14 cellular contexts compared by ENCODE assay signal in the genomic region with DNA sequence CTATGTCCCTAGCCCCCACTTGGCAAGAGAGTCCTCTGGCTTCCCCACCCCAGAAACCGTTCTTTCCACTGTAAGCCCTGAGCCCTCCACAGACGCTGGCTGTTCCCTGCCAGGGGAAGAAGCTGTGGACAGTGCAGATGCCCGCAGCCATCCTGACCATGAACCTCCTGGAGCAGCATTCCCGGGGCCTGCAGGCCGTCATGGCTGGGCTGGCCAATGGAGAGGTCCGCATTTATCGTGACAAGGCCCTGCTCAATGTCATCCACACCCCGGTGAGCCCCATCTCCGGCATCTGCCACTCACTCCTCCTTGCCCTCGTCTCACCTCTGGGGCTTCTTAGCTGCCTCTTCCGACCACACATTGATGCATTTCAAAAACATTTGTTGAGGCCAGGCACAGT. TPM values are rescaled to one million over a fixed set of nuclear protein-coding genes. Genes with fewer than 3 reads are reported as not detected.
DNase-seq lines count a peak whose midpoint lies in the region; ATAC-seq and TF ChIP-seq lines count a peak whose summit lies in the region.
"Had no signal": no experiment of that assay in that cellular context is flagged by ENCODE, and none has a peak within 500 bp of the region (broad histone marks: within the 10 kb centered on the region; RNA-seq: fewer than 3 reads in every experiment).

No MANE protein-coding gene starts in this region.

- H3K27ac Mint-ChIP-seq in T-helper 17 cell, result peak overlapping the region; percentile 32
- H3K27ac Mint-ChIP-seq in stimulated activated effector memory CD8-positive, alpha-beta T cell treated with anti-CD3 and anti-CD28 coated beads, Interleukin-12 subunit alpha, Interleukin-12 subunit beta, amount 100 ng/mL, for 72 hours, result peak overlapping the region; percentile 43
- H3K27ac Mint-ChIP-seq: B cell had no signal

- intact Hi-C loops in heart right ventricle (cut with DNase I) (no loop called here), right cardiac atrium (cut with DNase I) (no loop called here)

- H3K4me1 Mint-ChIP-seq in T-helper 17 cell, result peaks cover 6% of the 10 kb centered on the region
- H3K4me1 Mint-ChIP-seq in stimulated activated effector memory CD8-positive, alpha-beta T cell treated with anti-CD3 and anti-CD28 coated beads, Interleukin-12 subunit alpha, Interleukin-12 subunit beta, amount 100 ng/mL, for 72 hours, result no peaks in the 10 kb centered on the region
- H3K4me1 Mint-ChIP-seq: B cell had no signal

- H3K4me1 ChIP-seq in heart right ventricle, result peaks cover 0 to 19% (median 0%) of the 10 kb centered on the region in 9 donors
- H3K4me1 ChIP-seq in right cardiac atrium (ENCODE audit: control insufficient read depth, insufficient read depth, low read length), result no peaks in the 10 kb centered on the region

- H3K9me3 Mint-ChIP-seq in stimulated activated effector memory CD8-positive, alpha-beta T cell treated with anti-CD3 and anti-CD28 coated beads, Interleukin-12 subunit alpha, Interleukin-12 subunit beta, amount 100 ng/mL, for 72 hours, result no peaks in the 10 kb centered on the region
- H3K9me3 Mint-ChIP-seq: CD4-positive, alpha-beta memory T cell had no signal

- peaks cover 6% of the 10 kb centered on the region for H3K36me3 Mint-ChIP-seq in T-helper 17 cell (ENCODE audit: low read depth)
- peaks cover 71% of the 10 kb centered on the region for H3K36me3 Mint-ChIP-seq in stimulated activated effector memory CD8-positive, alpha-beta T cell treated with anti-CD3 and anti-CD28 coated beads, Interleukin-12 subunit alpha, Interleukin-12 subunit beta, amount 100 ng/mL, for 72 hours

- H3K27me3 ChIP-seq in heart right ventricle, result no peaks in the 10 kb centered on the region
- H3K27me3 ChIP-seq in right cardiac atrium (ENCODE audit: control insufficient read depth, insufficient read depth), result no peaks in the 10 kb centered on the region
- H3K27me3 ChIP-seq in H7 (ENCODE audit: control insufficient read depth, insufficient read depth, low read length), result no peaks in the 10 kb centered on the region

- no peak for ATAC-seq in T-helper 17 cell
- peak; percentile 62 to 96 (median 90) for ATAC-seq in heart right ventricle
- ATAC-seq in right cardiac atrium, result peak; percentile 80 to 84
- ATAC-seq in stimulated activated effector memory CD8-positive, alpha-beta T cell treated with anti-CD3 and anti-CD28 coated beads, Interleukin-12 subunit alpha, Interleukin-12 subunit beta, amount 100 ng/mL, for 72 hours, result no peak
- ATAC-seq: GM12878, HCT116, HepG2 had no signal

- no peak for TF ChIP-seq CTCF in heart right ventricle (IDR thresholded peaks at IDR 0.05)

- H3K36me3 ChIP-seq in heart right ventricle (peaks cover 0 to 92% (median 18%) of the 10 kb centered on the region in 9 donors), H7 (replicated peaks; ENCODE audit: control insufficient read depth, insufficient read depth, low read length) (peaks cover 7% of the 10 kb centered on the region)

- H3K4me3 ChIP-seq in heart right ventricle, result no peak overlapping the region
- no peak overlapping the region for H3K4me3 ChIP-seq in right cardiac atrium (ENCODE audit: low read length)
- H3K4me3 ChIP-seq in H7 (ENCODE audit: insufficient read depth, low read depth, low read length), result no peak overlapping the region
- H3K4me3 ChIP-seq: GM12878 had no signal

- DNase-seq in T-helper 17 cell, result no peak
- peak; percentile 50 to 71 for DNase-seq in heart right ventricle
- peak; percentile 53 to 82 (median 81) for DNase-seq in right cardiac atrium
- DNase-seq in stimulated activated effector memory CD8-positive, alpha-beta T cell treated with anti-CD3 and anti-CD28 coated beads, Interleukin-12 subunit alpha, Interleukin-12 subunit beta, amount 100 ng/mL, for 72 hours (ENCODE audit: low spot score in 2 of 2), result no peak
- no peak for DNase-seq in NCI-H524 (lab: John Stamatoyannopoulos, UW)
- DNase-seq in activated gamma-delta T cell treated with Interleukin-2 at 50 U/mL for 16 hours, result no peak
- DNase-seq in H7, result no peak
- DNase-seq: CD4-positive, alpha-beta memory T cell; DMS79 had no signal

- H3K4me3 Mint-ChIP-seq in T-helper 17 cell, result no peak overlapping the region
- H3K4me3 Mint-ChIP-seq in stimulated activated effector memory CD8-positive, alpha-beta T cell treated with anti-CD3 and anti-CD28 coated beads, Interleukin-12 subunit alpha, Interleukin-12 subunit beta, amount 100 ng/mL, for 72 hours, result no peak overlapping the region
- H3K4me3 Mint-ChIP-seq: B cell; CD4-positive, alpha-beta memory T cell had no signal

- peak overlapping the region in 5 of 10 donors; percentile 23 to 69 (median 39) for H3K27ac ChIP-seq in heart right ventricle
- peak overlapping the region; percentile 75 for H3K27ac ChIP-seq in right cardiac atrium (ENCODE audit: low read length)
- H3K27ac ChIP-seq: C4-2B had no signal

- no peaks in the 10 kb centered on the region for H3K9me3 ChIP-seq in T-helper 17 cell (ENCODE audit: control insufficient read depth, low read length, poor library complexity, severe bottlenecking)
- no peaks in the 10 kb centered on the region for H3K9me3 ChIP-seq in heart right ventricle
- H3K9me3 ChIP-seq in right cardiac atrium (ENCODE audit: control insufficient read depth, low read length), result no peaks in the 10 kb centered on the region

- WGBS in heart right ventricle, 2 donors, result 39 to 56% methylated on average over 11 of the region's 11 CpGs
- WGBS in right cardiac atrium, result 51% methylated on average over 11 of the region's 11 CpGs

- H3K27me3 Mint-ChIP-seq in T-helper 17 cell, result no peaks in the 10 kb centered on the region
- H3K27me3 Mint-ChIP-seq: B cell; CD4-positive, alpha-beta memory T cell had no signal

RNA-seq across cellular contexts. Expression of a gene that starts 13.2 kb away (rescaled TPM):
- 10 to 100 TPM; 15.2 to 16.4 TPM for total RNA-seq in T-helper 17 cell
- 10 to 100 TPM; 14.5 to 23.9 (median 18.1) TPM for total RNA-seq in heart right ventricle
- polyA plus RNA-seq in heart right ventricle, result 10 to 100 TPM in 1 of 2 donors, 1 to 10 TPM in 1; 9.6 to 14.7 TPM
- 10 to 100 TPM; 19.3 to 25.2 (median 21.4) TPM for total RNA-seq in right cardiac atrium
- polyA plus RNA-seq in right cardiac atrium, result 12.4 TPM
- 25.4 and 26.5 TPM in 2 replicates for total RNA-seq in H7 (2014; rRNA removed; shearing (Covaris generic))

RNA-seq across cellular contexts. Expression of a gene that starts 22.2 kb away (rescaled TPM):
- total RNA-seq in T-helper 17 cell, result 10 to 100 TPM; 15.2 to 18.1 TPM
- 1 to 10 TPM; 4.6 to 8.4 (median 5.4) TPM for total RNA-seq in heart right ventricle
- 1 to 10 TPM; 6.3 to 7.7 TPM for polyA plus RNA-seq in heart right ventricle
- total RNA-seq in right cardiac atrium, result 1 to 10 TPM; 6.6 to 7.8 (median 7.5) TPM
- polyA plus RNA-seq in right cardiac atrium, result 6.3 TPM
- total RNA-seq in H7 (2014; rRNA removed; shearing (Covaris generic)), result 14.8 and 25.8 TPM in 2 replicates

RNA-seq across cellular contexts. Expression of a gene that starts 23.1 kb away (rescaled TPM):
- total RNA-seq in T-helper 17 cell (under 1 TPM in 1 of 2 donors, not detected in 1; 0.30 TPM), heart right ventricle (under 1 TPM in 1 of 10 donors, not detected in 9; 0.24 TPM), right cardiac atrium (under 1 TPM in 1 of 4 donors, not detected in 3; 0.09 TPM)
- polyA plus RNA-seq in heart right ventricle (under 1 TPM in 1 of 2 donors, not detected in 1; 0.03 TPM), right cardiac atrium (0.05 TPM)
- total RNA-seq in H7 (2014; rRNA removed; shearing (Covaris generic)), result 36.9 and 68.8 TPM in 2 replicates
- total RNA-seq: B cell had no signal
- polyA plus RNA-seq: CD4-positive, alpha-beta memory T cell had no signal

RNA-seq across cellular contexts. Expression of a gene that starts 43.4 kb away (rescaled TPM):
- total RNA-seq in T-helper 17 cell (10 to 100 TPM; 23.9 to 34.0 TPM), heart right ventricle (10 to 100 TPM in 8 of 10 donors, 1 to 10 TPM in 2; 8.8 to 25.2 (median 14.7) TPM), right cardiac atrium (10 to 100 TPM in 3 of 4 donors, 1 to 10 TPM in 1; 9.5 to 16.2 (median 14.7) TPM)
- polyA plus RNA-seq in heart right ventricle (10 to 100 TPM in 1 of 2 donors, 1 to 10 TPM in 1; 6.2 to 28.9 TPM), right cardiac atrium (10.5 TPM)
- 146 and 156 TPM in 2 replicates for total RNA-seq in H7 (2014; rRNA removed; shearing (Covaris generic))

RNA-seq across cellular contexts. Expression of a gene that starts 44.8 kb away (rescaled TPM):
- total RNA-seq in T-helper 17 cell, result 10 to 100 TPM; 10.5 to 13.4 TPM
- total RNA-seq in heart right ventricle, result 10 to 100 TPM; 29.1 to 75.5 (median 51.3) TPM
- polyA plus RNA-seq in heart right ventricle, result 10 to 100 TPM; 17.1 to 19.9 TPM
- 100 to 1,000 TPM in 2 of 4 donors, 10 to 100 TPM in 2; 85.5 to 136 (median 95.2) TPM for total RNA-seq in right cardiac atrium
- polyA plus RNA-seq in right cardiac atrium, result 56.0 TPM
- 4.8 and 5.1 TPM in 2 replicates for total RNA-seq in H7 (2014; rRNA removed; shearing (Covaris generic))
- total RNA-seq: HepG2 had no signal
- polyA plus RNA-seq: HepG2 had no signal

Comparison
In these comparisons a context has a peak if more than half of its experiments do, and no peak if none do; other contexts are left out.
1. ATAC-seq: peak in heart right ventricle (8 of 8) and right cardiac atrium (2 of 2); none in T-helper 17 cell (single experiment) and stimulated activated effector memory CD8-positive, alpha-beta T cell treated with anti-CD3 and anti-CD28 coated beads, Interleukin-12 subunit alpha, Interleukin-12 subunit beta, amount 100 ng/mL, for 72 hours (single experiment).
2. DNase-seq: peak in heart right ventricle (2 of 2) and right cardiac atrium (3 of 3); none in T-helper 17 cell (0 of 3), stimulated activated effector memory CD8-positive, alpha-beta T cell treated with anti-CD3 and anti-CD28 coated beads, Interleukin-12 subunit alpha, Interleukin-12 subunit beta, amount 100 ng/mL, for 72 hours (0 of 2), NCI-H524 (0 of 2), activated gamma-delta T cell treated with Interleukin-2 at 50 U/mL for 16 hours (single experiment) and H7 (single experiment).
3. RNA of a gene that starts 23.1 kb away (total RNA-seq): 36.9 to 68.8 TPM in H7; 0.30 TPM in T-helper 17 cell, 0.09 TPM in right cardiac atrium and 0.24 TPM in heart right ventricle; every median in the first group is over 10 times any median in the second.